Comparison of ENCODE assay signal across 1 cellular context in genomic region chr17:74210191-74211140, GRCh38.
TF ChIP-seq lines count a peak whose summit lies in the region.

No MANE protein-coding gene starts in this region.

TF ChIP-seq in GM23338, 12 proteins besides CTCF, POLR2A, EP300 and RAD21:
- TF ChIP-seq REST (IDR thresholded peaks at IDR 0.05; ENCODE audit: unreplicated experiment) (no peak), POLR2AphosphoS5 (IDR thresholded peaks at IDR 0.05; ENCODE audit: low read depth) (peak; percentile 46), EZH2phosphoT487 (IDR thresholded peaks at IDR 0.05; ENCODE audit: unreplicated experiment) (no peak)
